8 cellular contexts compared by ENCODE assay signal in the genomic region with DNA sequence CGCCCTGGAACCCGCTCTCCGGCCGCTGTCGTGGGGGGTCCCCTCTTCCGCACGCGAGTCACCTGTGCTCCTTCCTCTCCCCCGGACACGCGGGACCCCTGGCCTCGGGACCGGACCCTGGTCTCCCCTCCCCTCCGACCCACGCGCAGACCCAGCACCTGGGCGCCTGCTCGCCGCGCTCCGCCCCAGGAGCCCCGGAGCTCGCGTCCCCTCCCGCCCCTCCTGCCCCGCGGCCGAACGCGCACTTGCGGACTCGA. TPM values are rescaled to one million over a fixed set of nuclear protein-coding genes. Genes with fewer than 3 reads are reported as not detected.
DNase-seq lines count a peak whose midpoint lies in the region; ATAC-seq and TF ChIP-seq lines count a peak whose summit lies in the region.

No MANE protein-coding gene starts in this region.

- intact Hi-C loops in tibial artery (cut with DNase I; ENCODE audit: low total_unique reads) = loop anchor here (5.0 to 10.0 kb wide), 2 partner anchors 55 to 103 kb away; a partner anchor contains a TSS

- peaks cover 5 to 32% (median 20%) of the 10 kb centered on the region in 5 experiments for H3K9me3 Mint-ChIP-seq in brain

- peak overlapping the region; percentile 64 to 94 (median 80) for H3K4me3 Mint-ChIP-seq in brain

- H3K27me3 Mint-ChIP-seq in brain = peaks cover 12% of the 10 kb centered on the region

- H3K27ac Mint-ChIP-seq in brain = no peak overlapping the region

- H3K36me3 ChIP-seq in lung (ENCODE audit: control insufficient read depth in 2 of 2, insufficient read depth in 2 of 2, low read length in 2 of 2) = no peaks in the 10 kb centered on the region
- H3K36me3 ChIP-seq in tibial artery = no peaks in the 10 kb centered on the region

- H3K4me1 ChIP-seq in lung (ENCODE audit: control insufficient read depth in 2 of 2, insufficient read depth in 2 of 2, low read length in 2 of 2) (peaks cover 4 to 17% of the 10 kb centered on the region in 2 donors), tibial artery (peaks cover 0 to 32% (median 20%) of the 10 kb centered on the region in 4 donors)

- TF ChIP-seq CTCF in brain (conservative IDR thresholded peaks at IDR 0.05) (no peak), lung (IDR thresholded peaks at IDR 0.05; ENCODE audit: control extremely low read depth, extremely low read depth) (no peak), tibial artery (IDR thresholded peaks at IDR 0.05) (no peak)

- H3K27ac ChIP-seq in lung (ENCODE audit: low read depth in 1 of 2, low read length in 1 of 2) (no peak overlapping the region), tibial artery (peak overlapping the region; percentile 48 to 69)

- H3K27me3 ChIP-seq in lung (ENCODE audit: control insufficient read depth, insufficient read depth) (no peaks in the 10 kb centered on the region), tibial artery (no peaks in the 10 kb centered on the region)

- 1% methylated on average over 23 to 32 of the region's 32 CpGs for WGBS in lung, 2 donors

- H3K36me3 Mint-ChIP-seq in brain = peaks cover 34% of the 10 kb centered on the region

- ATAC-seq in lung (ENCODE audit: insufficient read depth, low FRiP score) = no peak
- no peak for ATAC-seq in GM18517 (IDR thresholded peaks at IDR 0.05; ENCODE audit: unreplicated experiment)

- H3K9me3 ChIP-seq in lung (ENCODE audit: control insufficient read depth in 2 of 2, insufficient read depth in 1 of 2, low read length in 1 of 2) (peaks cover 2% of the 10 kb centered on the region in 2 donors), tibial artery (no peaks in the 10 kb centered on the region)

- peak overlapping the region; percentile 57 for H3K4me3 ChIP-seq in lung
- peak overlapping the region; percentile 72 to 93 for H3K4me3 ChIP-seq in tibial artery

- peaks cover 30% of the 10 kb centered on the region for H3K4me1 Mint-ChIP-seq in brain

- DNase-seq in activated CD8-positive, alpha-beta memory T cell treated with anti-CD3 and anti-CD28 coated beads, Interleukin-2, amount 50 U/mL, for 48 hours = peak; percentile 61
- no peak for DNase-seq in activated CD8-positive, alpha-beta memory T cell treated with anti-CD3 and anti-CD28 coated beads for 24 hours
- DNase-seq in lung (ENCODE audit: low spot score) (no peak), tibial artery (no peak), HCEC 1CT (no peak), MV-4-11 (lab: John Stamatoyannopoulos, UW) (no peak)

RNA-seq across cellular contexts. Expression of a gene that starts 0.8 kb away (rescaled TPM):
- polyA plus RNA-seq in brain (ENCODE audit: insufficient read depth, low read depth, low replicate concordance) (31.1 TPM), lung (1 to 10 TPM; 4.9 to 7.8 TPM)
- total RNA-seq in lung = 10 to 100 TPM; 10.3 to 12.2 TPM

RNA-seq across cellular contexts. Expression of a gene that starts 18.8 kb away (rescaled TPM):
- polyA plus RNA-seq in brain (ENCODE audit: insufficient read depth, low read depth, low replicate concordance) = 74.0 TPM
- total RNA-seq in lung = 10 to 100 TPM; 22.8 to 27.6 TPM
- 10 to 100 TPM; 17.3 to 24.4 TPM for polyA plus RNA-seq in lung

RNA-seq across cellular contexts. Expression of a gene that starts 37.7 kb away (rescaled TPM):
- 99.9 TPM for polyA plus RNA-seq in brain (ENCODE audit: insufficient read depth, low read depth, low replicate concordance)
- 10 to 100 TPM; 16.1 to 21.0 TPM for total RNA-seq in lung
- 10 to 100 TPM in 1 of 2 donors, 1 to 10 TPM in 1; 5.0 to 16.6 TPM for polyA plus RNA-seq in lung

RNA-seq across cellular contexts. Expression of a gene that starts 49.5 kb away (rescaled TPM):
- polyA plus RNA-seq in brain (ENCODE audit: insufficient read depth, low read depth, low replicate concordance) (72.9 TPM), lung (10 to 100 TPM; 39.6 to 66.7 TPM)
- 10 to 100 TPM; 63.2 to 92.8 TPM for total RNA-seq in lung

RNA-seq across cellular contexts. Expression of a gene that starts 54.1 kb away (rescaled TPM):
- polyA plus RNA-seq in brain (ENCODE audit: insufficient read depth, low read depth, low replicate concordance) (96.8 TPM), lung (10 to 100 TPM; 57.6 to 98.4 TPM)
- 100 to 1,000 TPM in 1 of 2 donors, 10 to 100 TPM in 1; 82.3 to 119 TPM for total RNA-seq in lung

Comparison
In these comparisons a context has a peak if more than half of its experiments do, and no peak if none do; other contexts are left out.
1. H3K27ac ChIP-seq: peak in tibial artery (2 of 2); none in lung (0 of 2).